Comparison of ENCODE assay signal across 13 cellular contexts in genomic region chr1:204419064-204419403, GRCh38. TPM values are rescaled to one million over a fixed set of nuclear protein-coding genes. Genes with fewer than 3 reads are reported as not detected.
DNase-seq lines count a peak whose midpoint lies in the region; ATAC-seq and TF ChIP-seq lines count a peak whose summit lies in the region.
"Had no signal": no experiment of that assay in that cellular context is flagged by ENCODE, and none has a peak within 500 bp of the region (broad histone marks: within the 10 kb centered on the region; RNA-seq: fewer than 3 reads in every experiment).

No MANE protein-coding gene starts in this region.

- peak overlapping the region; percentile 86 for H3K4me2 ChIP-seq in PC-9

- DNase-seq in Caki2 (ENCODE audit: low read depth) = peak; percentile 65
- DNase-seq in PC-9 = peak; percentile 53 to 81
- DNase-seq in fibroblast of peridontal ligament (ENCODE audit: extremely low read depth) = peak; percentile 44
- peak; percentile 62 for DNase-seq in renal cortical epithelial cell (ENCODE audit: low read depth)
- no peak for DNase-seq in medulla oblongata (ENCODE audit: extremely low spot score)
- no peak for DNase-seq in RKO (ENCODE audit: low spot score)
- DNase-seq: aorta; gastrocnemius medialis; NCI-H1105; stimulated activated CD4-positive, alpha-beta T cell treated with anti-CD3 and anti-CD28 coated beads, Interleukin-4, amount 100 ng/mL, for 24 hours; transverse colon had no signal

- CTCF ChIA-PET in PC-9 (lab: Charles Lee) = no interaction called here

- intact Hi-C loops in PC-9 (cut with micrococcal nuclease; ENCODE audit: unreplicated experiment) = loop anchor here (1.0 kb wide), 1 partner anchor 8 kb away; the partner anchor contains the start of gene PPP1R15B

- H3K27ac ChIP-seq in PC-9 = peak overlapping the region; percentile 98

- peaks cover 58% of the 10 kb centered on the region for H3F3A ChIP-seq in PC-9 (ENCODE audit: insufficient read depth, low read depth)

- TF ChIP-seq CTCF in PC-9 (conservative IDR thresholded peaks at IDR 0.05) = no peak

- H2AFZ ChIP-seq in PC-9 = no peak overlapping the region

- no peak overlapping the region for H3K4me3 ChIP-seq in PC-9
- H3K4me3 ChIP-seq: gastrocnemius medialis, transverse colon had no signal

- ATAC-seq in HG03520 (IDR thresholded peaks at IDR 0.05; ENCODE audit: unreplicated experiment) = no peak
- no peak for ATAC-seq in GM19328 (IDR thresholded peaks at IDR 0.05; ENCODE audit: unreplicated experiment)
- ATAC-seq: gastrocnemius medialis had no signal

- peaks cover 65% of the 10 kb centered on the region for H3K4me1 ChIP-seq in PC-9 (replicated peaks; ENCODE audit: insufficient read depth)

- H3K9me3 ChIP-seq in PC-9 (ENCODE audit: insufficient read depth, low read depth) = no peaks in the 10 kb centered on the region
- H3K9me3 ChIP-seq: gastrocnemius medialis, transverse colon had no signal

- no peaks in the 10 kb centered on the region for H3K27me3 ChIP-seq in PC-9 (ENCODE audit: insufficient read depth, low read depth)
- H3K27me3 ChIP-seq: gastrocnemius medialis, transverse colon had no signal

- peaks cover 5% of the 10 kb centered on the region; the same call in 1 of the 2 replicates for H3K36me3 ChIP-seq in PC-9 (ENCODE audit: low read depth)

- peaks cover 17% of the 10 kb centered on the region for H3K79me2 ChIP-seq in PC-9 (ENCODE audit: low read depth)

- no peaks in the 10 kb centered on the region for H3K9me2 ChIP-seq in PC-9 (ENCODE audit: insufficient read depth)

- POLR2A ChIA-PET in PC-9 (lab: Charles Lee; ENCODE audit: unreplicated experiment) = interaction anchor here (0.6 kb wide), 1 partner anchor 12 kb away, joined by 7 read pairs; no protein-coding TSS in a partner anchor

- no peaks in the 10 kb centered on the region for H4K20me1 ChIP-seq in PC-9 (ENCODE audit: insufficient read depth)

- in situ Hi-C loops in Caki2 (cut with HindIII; ENCODE audit: low pct_unique_long_range_greater_than_20kb, low sequenced_read_pairs) = no loop called here

- no TSS peak for BruUV-seq in PC-9 (replicated peaks; lab: Mats Ljungman, UMichigan)

RNA-seq across cellular contexts. Expression of gene PPP1R15B, which starts 7.4 kb away (rescaled TPM):
- total RNA-seq in Caki2 (2014; rRNA removed; shearing (Covaris generic); ENCODE audit: low replicate concordance) = 22.6 and 26.1 TPM in 2 replicates
- 37.3 and 40.9 TPM in 2 replicates for total RNA-seq in PC-9 (2021)
- total RNA-seq in renal cortical epithelial cell = 34.9 and 46.9 TPM in 2 replicates

RNA-seq across cellular contexts. Expression of gene PLEKHA6, which starts 59.3 kb away (rescaled TPM):
- 20.8 and 36.3 TPM in 2 replicates for total RNA-seq in Caki2 (2014; rRNA removed; shearing (Covaris generic); ENCODE audit: low replicate concordance)
- total RNA-seq in PC-9 (2021) (52.0 and 53.1 TPM in 2 replicates), renal cortical epithelial cell (16.7 and 26.8 TPM in 2 replicates)

Comparison
In these comparisons a context has a peak if more than half of its experiments do, and no peak if none do; other contexts are left out.
1. DNase-seq: peak in Caki2 (single experiment), PC-9 (2 of 2), fibroblast of peridontal ligament (single experiment) and renal cortical epithelial cell (single experiment); none in medulla oblongata (single experiment) and RKO (single experiment).